Comparison of ENCODE assay signal across 16 cellular contexts in genomic region chr7:113797420-113797995, GRCh38.
DNase-seq lines count a peak whose midpoint lies in the region; ATAC-seq, FAIRE-seq and TF ChIP-seq lines count a peak whose summit lies in the region.
"Had no signal": no experiment of that assay in that cellular context is flagged by ENCODE, and none has a peak within 500 bp of the region (broad histone marks: within the 10 kb centered on the region; RNA-seq: fewer than 3 reads in every experiment).

No MANE protein-coding gene starts in this region.

- no peaks in the 10 kb centered on the region for H3K27me3 ChIP-seq in GM23248 (replicated peaks; ENCODE audit: insufficient read depth)
- H3K27me3 ChIP-seq in RWPE2 (ENCODE audit: insufficient read depth, poor library complexity, severe bottlenecking): no peaks in the 10 kb centered on the region
- H3K27me3 ChIP-seq in endothelial cell of umbilical vein (ENCODE audit: control insufficient read depth in 2 of 2, insufficient read depth in 2 of 2, low read length in 2 of 2): no peaks in the 10 kb centered on the region
- H3K27me3 ChIP-seq in breast epithelium: no peaks in the 10 kb centered on the region

- H3K4me3 ChIP-seq in GM23248 (no peak overlapping the region), RWPE2 (ENCODE audit: severe bottlenecking) (no peak overlapping the region), endothelial cell of umbilical vein (replicated peaks in 1 of 3; ENCODE audit: insufficient read depth in 1 of 3, low read depth in 1 of 3, low read length in 3 of 3) (no peak overlapping the region), breast epithelium (no peak overlapping the region)
- H3K4me3 ChIP-seq: K562 had no signal

- H3K36me3 ChIP-seq in GM23248 (ENCODE audit: low read depth) (no peaks in the 10 kb centered on the region), RWPE2 (ENCODE audit: low read depth) (no peaks in the 10 kb centered on the region), endothelial cell of umbilical vein (ENCODE audit: control insufficient read depth in 2 of 2, extremely low read depth in 1 of 2, insufficient read depth in 2 of 2, low read length in 2 of 2) (no peaks in the 10 kb centered on the region), breast epithelium (no peaks in the 10 kb centered on the region)

- DNase-seq in DMS53 (lab: John Stamatoyannopoulos, UW): peak; percentile 48
- no peak for DNase-seq in GM23248
- no peak for DNase-seq in RWPE2 (ENCODE audit: low spot score)
- peak; percentile 68 for DNase-seq in endothelial cell of umbilical vein (ENCODE audit: low read depth, low spot score)
- DNase-seq in breast epithelium (ENCODE audit: low spot score in 2 of 2): no peak
- DNase-seq in NAMALWA (ENCODE audit: low spot score): no peak
- no peak for DNase-seq in activated gamma-delta T cell (lab: John Stamatoyannopoulos, UW)
- DNase-seq: HCEC 1CT, NCI-H1048, NCI-H187, NCI-H2171 treated with DMSO at 0.1 percent for 48 hours, NCI-H526 treated with DMSO at 0.1 percent for 48 hours, SHP77 had no signal

- H3K9me2 ChIP-seq in GM23248 (ENCODE audit: insufficient read depth): no peaks in the 10 kb centered on the region

- WGBS in GM23248 (ENCODE audit: low coverage in 1 of 2, low lambda C conversion rate in 2 of 2, missing lambda C conversion rate in 2 of 2), 2 experiments: 50 to 51% methylated on average over 2 of the region's 2 CpGs

- no peak for ATAC-seq in RWPE2 (ENCODE audit: low read depth)
- ATAC-seq: K562, Panc1 had no signal

- no peak overlapping the region for H3K27ac ChIP-seq in GM23248
- peak overlapping the region; percentile 88 for H3K27ac ChIP-seq in RWPE2 (ENCODE audit: poor library complexity, severe bottlenecking)
- peak overlapping the region; percentile 91 for H3K27ac ChIP-seq in endothelial cell of umbilical vein (ENCODE audit: insufficient read depth, low read depth, low read length)
- H3K27ac ChIP-seq in breast epithelium: no peak overlapping the region
- H3K27ac ChIP-seq: HL-60 had no signal

- intact Hi-C loops in endothelial cell of umbilical vein (cut with micrococcal nuclease) (loop anchor here (2.0 kb wide), 1 partner anchor 31 kb away; no protein-coding TSS in a partner anchor), breast epithelium (cut with DNase I; ENCODE audit: low total_unique reads) (no loop called here)

- no TSS peak for BruUV-seq in endothelial cell of umbilical vein (replicated peaks; lab: Mats Ljungman, UMichigan)

- H3K4me2 ChIP-seq in GM23248 (ENCODE audit: unreplicated experiment) (peak overlapping the region; percentile 62), endothelial cell of umbilical vein (ENCODE audit: insufficient read depth, low read length) (peak overlapping the region; percentile 80)

- TF ChIP-seq POLR2A in endothelial cell of umbilical vein (IDR thresholded peaks at IDR 0.05; ENCODE audit: low read depth, low read length) (no peak), breast epithelium (IDR thresholded peaks at IDR 0.05) (no peak)

- H3K79me2 ChIP-seq in GM23248 (ENCODE audit: insufficient read depth) (no peaks in the 10 kb centered on the region), endothelial cell of umbilical vein (ENCODE audit: control insufficient read depth, insufficient read depth, low read length) (no peaks in the 10 kb centered on the region)

- in situ Hi-C loops in GM23248 (cut with MboI): no loop called here

- peak; percentile 67 for FAIRE-seq in endothelial cell of umbilical vein (lab: Jason Lieb, UNC)
- FAIRE-seq: K562 had no signal

- H3K4me1 ChIP-seq in GM23248 (ENCODE audit: insufficient read depth) (peaks cover 18% of the 10 kb centered on the region), RWPE2 (ENCODE audit: insufficient read depth, poor library complexity, severe bottlenecking) (peaks cover 25% of the 10 kb centered on the region), endothelial cell of umbilical vein (ENCODE audit: control insufficient read depth, extremely low read depth, insufficient read depth, low read length) (peaks cover 32% of the 10 kb centered on the region), breast epithelium (no peaks in the 10 kb centered on the region)

- H2AFZ ChIP-seq in GM23248 (no peak overlapping the region), endothelial cell of umbilical vein (ENCODE audit: low read depth, low read length) (peak overlapping the region; percentile 55)

- H3K9me3 ChIP-seq in GM23248 (ENCODE audit: low read depth) (no peaks in the 10 kb centered on the region), RWPE2 (ENCODE audit: severe bottlenecking) (peaks cover 2% of the 10 kb centered on the region), endothelial cell of umbilical vein (replicated peaks; ENCODE audit: control insufficient read depth, insufficient read depth, low read length) (no peaks in the 10 kb centered on the region), breast epithelium (no peaks in the 10 kb centered on the region)

- no peak for TF ChIP-seq CTCF in RWPE2 (IDR thresholded peaks at IDR 0.05; ENCODE audit: poor library complexity, severe bottlenecking)
- TF ChIP-seq CTCF in endothelial cell of umbilical vein (IDR thresholded peaks at IDR 0.05; ENCODE audit: extremely low read depth in 1 of 2, insufficient read depth in 1 of 2, low read depth in 1 of 2, low read length in 2 of 2): no peak
- TF ChIP-seq CTCF in breast epithelium (IDR thresholded peaks at IDR 0.05): no peak

- H3K9me1 ChIP-seq in endothelial cell of umbilical vein (replicated peaks; ENCODE audit: control insufficient read depth, extremely low read depth, insufficient read depth, low read length): no peaks in the 10 kb centered on the region

- H3F3A ChIP-seq in GM23248 (ENCODE audit: insufficient read depth): 0 out of 2 replicates have a peak, but pooled peaks cover 8% of the 10 kb centered on the region

- H4K20me1 ChIP-seq in GM23248 (ENCODE audit: insufficient read depth): no peaks in the 10 kb centered on the region
- H4K20me1 ChIP-seq in endothelial cell of umbilical vein (replicated peaks; ENCODE audit: control insufficient read depth, extremely low read depth, insufficient read depth, low read length): no peaks in the 10 kb centered on the region

- H3K9ac ChIP-seq in GM23248: no peak overlapping the region
- H3K9ac ChIP-seq in endothelial cell of umbilical vein (replicated peaks; ENCODE audit: extremely low read depth, insufficient read depth, low read length): peak overlapping the region; percentile 67

- CTCF ChIA-PET in endothelial cell of umbilical vein (lab: Charles Lee): interaction anchor here (0.7 to 2.1 kb wide), 8 partner anchors 8 to 229 kb away, joined by 3 to 25 read pairs (median 3); no protein-coding TSS in a partner anchor

- dilution Hi-C loops in endothelial cell of umbilical vein (cut with MboI; ENCODE audit: extremely low pct_ligation_motif_present, low sequenced_read_pairs): no loop called here

- POLR2A ChIA-PET in endothelial cell of umbilical vein (lab: Charles Lee): no interaction called here

TF ChIP-seq in endothelial cell of umbilical vein, 7 proteins besides CTCF, POLR2A, EP300 and RAD21:
- TF ChIP-seq EZH2 (IDR thresholded peaks at IDR 0.05; ENCODE audit: borderline replicate concordance, low read depth, low read length, severe bottlenecking): no peak
- TF ChIP-seq MAX (IDR thresholded peaks at IDR 0.05; ENCODE audit: insufficient read depth, insufficient read length): no peak
- no peak for TF ChIP-seq POLR2AphosphoS5 (IDR thresholded peaks at IDR 0.05; ENCODE audit: insufficient read depth, low read depth, low read length)
- no peak for TF ChIP-seq GATA2 (IDR thresholded peaks at IDR 0.05; ENCODE audit: insufficient read depth, insufficient read length, low read depth, low read length)
- TF ChIP-seq MYC (IDR thresholded peaks at IDR 0.05; ENCODE audit: low read depth, low read length): no peak
- TF ChIP-seq JUN (IDR thresholded peaks at IDR 0.05; ENCODE audit: borderline replicate concordance, insufficient read depth, insufficient read length, low read depth): no peak
- no peak for TF ChIP-seq FOS (IDR thresholded peaks at IDR 0.05; ENCODE audit: borderline replicate concordance, insufficient read depth, low read length)

Comparison
In these comparisons a context has a peak if more than half of its experiments do, and no peak if none do; other contexts are left out.
1. DNase-seq: peak in DMS53 (single experiment) and endothelial cell of umbilical vein (single experiment); none in GM23248 (single experiment), RWPE2 (single experiment), breast epithelium (0 of 2), NAMALWA (single experiment) and activated gamma-delta T cell (single experiment).
2. H3K27ac ChIP-seq: peak in RWPE2 (single experiment) and endothelial cell of umbilical vein (single experiment); none in GM23248 (single experiment) and breast epithelium (0 of 2).